Comparison of ENCODE assay signal across 23 cellular contexts in genomic region chr7:113268757-113269156, GRCh38.
DNase-seq lines count a peak whose midpoint lies in the region; ATAC-seq and TF ChIP-seq lines count a peak whose summit lies in the region.
"Had no signal": no experiment of that assay in that cellular context is flagged by ENCODE, and none has a peak within 500 bp of the region (broad histone marks: within the 10 kb centered on the region; RNA-seq: fewer than 3 reads in every experiment).

No MANE protein-coding gene starts in this region.

- no peak overlapping the region for H3K4me3 Mint-ChIP-seq in effector memory CD8-positive, alpha-beta T cell
- H3K4me3 Mint-ChIP-seq: CD4-positive, alpha-beta memory T cell; H9 had no signal

- H3K79me2 ChIP-seq in mammary epithelial cell (ENCODE audit: insufficient read depth, low read length), result no peaks in the 10 kb centered on the region

- H3K9me3 Mint-ChIP-seq in effector memory CD8-positive, alpha-beta T cell, result peaks cover 11 to 12% of the 10 kb centered on the region in 2 donors

- no peaks in the 10 kb centered on the region for H4K20me1 ChIP-seq in mammary epithelial cell (ENCODE audit: insufficient read depth, low read length)
- H4K20me1 ChIP-seq: BLaER1 had no signal

- DNase-seq in NCI-H82 (lab: John Stamatoyannopoulos, UW) (peak; percentile 38), NCI-H82 treated with DMSO at 0.1 percent for 48 hours (lab: John Stamatoyannopoulos, UW; ENCODE audit: unreplicated experiment) (no peak), EL (peak; percentile 31), RPMI7951 (ENCODE audit: low read depth) (peak; percentile 32), mammary epithelial cell (no peak), NCI-H1105 treated with DMSO at 0.1 percent for 48 hours (lab: John Stamatoyannopoulos, UW) (no peak)
- no peak for DNase-seq in effector memory CD8-positive, alpha-beta T cell
- DNase-seq: ACHN; Caco-2; CD4-positive, alpha-beta memory T cell; DMS 273 treated with DMSO at 0.1 percent for 48 hours; DND-41; GDM1; H9; NCI-H1092; NCI-H1436 treated with DMSO at 0.1 percent for 48 hours; NCI-H1930; NCI-H510A; NCI-H748 treated with DMSO at 0.1 percent for 48 hours; Peyer's patch had no signal

- H3K36me3 ChIP-seq in mammary epithelial cell (ENCODE audit: insufficient read depth, low read length), result no peaks in the 10 kb centered on the region
- H3K36me3 ChIP-seq: BLaER1, Peyer's patch had no signal

- H3K27me3 ChIP-seq in mammary epithelial cell (ENCODE audit: insufficient read depth, low read length), result no peaks in the 10 kb centered on the region
- H3K27me3 ChIP-seq: BLaER1, Peyer's patch had no signal

- no peak for ATAC-seq in GM21717 (IDR thresholded peaks at IDR 0.05; ENCODE audit: unreplicated experiment)
- ATAC-seq in effector memory CD8-positive, alpha-beta T cell (replicated peaks), result no peak

- H3K27ac ChIP-seq in mammary epithelial cell (ENCODE audit: insufficient read depth, low read depth, low read length), result no peak overlapping the region
- H3K27ac ChIP-seq: 22Rv1, BLaER1, Peyer's patch had no signal

- no peak overlapping the region for H3K4me2 ChIP-seq in mammary epithelial cell (ENCODE audit: insufficient read depth, low read depth, low read length)
- H3K4me2 ChIP-seq: BLaER1 had no signal

- no peaks in the 10 kb centered on the region for H3K27me3 Mint-ChIP-seq in effector memory CD8-positive, alpha-beta T cell
- H3K27me3 Mint-ChIP-seq: CD4-positive, alpha-beta memory T cell had no signal

- BruUV-seq in mammary epithelial cell (replicated peaks; lab: Mats Ljungman, UMichigan), result no TSS peak

- no peak overlapping the region for H3K4me3 ChIP-seq in mammary epithelial cell (replicated peaks in 1 of 3; ENCODE audit: insufficient read depth in 1 of 3, low read depth in 2 of 3, low read length in 3 of 3)
- H3K4me3 ChIP-seq: BLaER1, Peyer's patch had no signal

- intact Hi-C loops in mammary epithelial cell (cut with micrococcal nuclease), result no loop called here

- no peaks in the 10 kb centered on the region for H3K36me3 Mint-ChIP-seq in effector memory CD8-positive, alpha-beta T cell (ENCODE audit: insufficient read depth)
- H3K36me3 Mint-ChIP-seq: CD4-positive, alpha-beta memory T cell had no signal

- H2AFZ ChIP-seq in mammary epithelial cell (ENCODE audit: low read depth, low read length), result peak overlapping the region; percentile 17

- CTCF ChIA-PET in mammary epithelial cell (lab: Charles Lee; ENCODE audit: low non-redundant PET), result no interaction called here

- H3K4me1 Mint-ChIP-seq in effector memory CD8-positive, alpha-beta T cell (ENCODE audit: low read depth in 2 of 2), result no peaks in the 10 kb centered on the region
- H3K4me1 Mint-ChIP-seq: CD4-positive, alpha-beta memory T cell had no signal

- dilution Hi-C loops in mammary epithelial cell (cut with HindIII; ENCODE audit: low sequenced_read_pairs), result no loop called here

- no peak for TF ChIP-seq CTCF in mammary epithelial cell (conservative IDR thresholded peaks at IDR 0.05 in 1 of 2, IDR thresholded peaks at IDR 0.05 in 1 of 2; ENCODE audit: extremely low read depth in 1 of 2, insufficient read depth in 1 of 2, low read depth in 1 of 2, low read length in 2 of 2)

- H3K4me1 ChIP-seq in mammary epithelial cell (ENCODE audit: insufficient read depth, low read length), result no peaks in the 10 kb centered on the region
- H3K4me1 ChIP-seq: BLaER1, Caco-2, Peyer's patch had no signal

- peaks cover 13% of the 10 kb centered on the region for H3K9me3 ChIP-seq in mammary epithelial cell (replicated peaks; ENCODE audit: insufficient read depth, low read length)
- H3K9me3 ChIP-seq: Caco-2, Peyer's patch had no signal

- in situ Hi-C loops in mammary epithelial cell (cut with MboI; ENCODE audit: low sequenced_read_pairs in 2 of 2), result no loop called here

- 34% methylated on average over 3 of the region's 3 CpGs for WGBS in mammary epithelial cell (ENCODE audit: low coverage, missing lambda C conversion rate)

- no peak overlapping the region for H3K9ac ChIP-seq in mammary epithelial cell (ENCODE audit: insufficient read depth, low read length)
- H3K9ac ChIP-seq: BLaER1 had no signal

- no peak overlapping the region for H3K27ac Mint-ChIP-seq in effector memory CD8-positive, alpha-beta T cell
- H3K27ac Mint-ChIP-seq: CD4-positive, alpha-beta memory T cell had no signal

Comparison
In these comparisons a context has a peak if more than half of its experiments do, and no peak if none do; other contexts are left out.
1. DNase-seq: peak in NCI-H82 (single experiment), EL (single experiment) and RPMI7951 (single experiment); none in NCI-H82 treated with DMSO at 0.1 percent for 48 hours (single experiment), mammary epithelial cell (single experiment), NCI-H1105 treated with DMSO at 0.1 percent for 48 hours (single experiment) and effector memory CD8-positive, alpha-beta T cell (0 of 3).